1 cellular context compared by ENCODE assay signal in the genomic region with DNA sequence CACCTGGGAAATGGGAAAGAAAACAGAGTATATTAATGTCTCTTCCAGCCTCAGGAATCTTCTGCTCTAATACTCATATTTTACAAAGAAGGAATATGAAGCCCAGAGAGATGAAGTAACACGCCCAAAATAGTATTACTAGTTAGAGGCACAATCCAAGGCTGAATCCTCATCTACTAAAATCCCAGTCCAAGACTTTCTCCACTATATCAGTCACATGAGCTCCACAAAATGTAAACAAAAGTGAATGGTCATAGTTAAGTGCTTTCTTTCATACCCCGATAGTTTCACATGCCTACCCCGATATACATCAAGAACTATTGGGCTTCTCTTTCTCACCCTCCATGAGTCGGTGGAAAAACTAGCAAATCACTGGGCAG.
TF ChIP-seq lines count a peak whose summit lies in the region.

No MANE protein-coding gene starts in this region.

TF ChIP-seq in GM12878, 131 proteins besides CTCF, POLR2A, EP300 and RAD21 (continued from another document):
- TF ChIP-seq BMI1 (IDR thresholded peaks at IDR 0.05; ENCODE audit: borderline replicate concordance): no peak
- TF ChIP-seq, protein P1, sequence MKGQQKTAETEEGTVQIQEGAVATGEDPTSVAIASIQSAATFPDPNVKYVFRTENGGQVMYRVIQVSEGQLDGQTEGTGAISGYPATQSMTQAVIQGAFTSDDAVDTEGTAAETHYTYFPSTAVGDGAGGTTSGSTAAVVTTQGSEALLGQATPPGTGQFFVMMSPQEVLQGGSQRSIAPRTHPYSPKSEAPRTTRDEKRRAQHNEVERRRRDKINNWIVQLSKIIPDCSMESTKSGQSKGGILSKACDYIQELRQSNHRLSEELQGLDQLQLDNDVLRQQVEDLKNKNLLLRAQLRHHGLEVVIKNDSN (IDR thresholded peaks at IDR 0.05; ENCODE audit: borderline replicate concordance, extremely low read length, insufficient read depth, low read depth, low read length): no peak
- no peak for TF ChIP-seq PBX3 (IDR thresholded peaks at IDR 0.05; ENCODE audit: insufficient replicate concordance, low read depth, low read length)
- no peak for TF ChIP-seq ZNF274 (IDR thresholded peaks at IDR 0.05; ENCODE audit: insufficient read depth, insufficient read length)
- TF ChIP-seq ZNF24 (IDR thresholded peaks at IDR 0.05): no peak
- no peak for TF ChIP-seq SMC3 (IDR thresholded peaks at IDR 0.05; ENCODE audit: borderline replicate concordance, low read length)
- TF ChIP-seq SIX5 (IDR thresholded peaks at IDR 0.05; ENCODE audit: low read depth, low read length, severe bottlenecking): no peak
- no peak for TF ChIP-seq PAX5 (IDR thresholded peaks at IDR 0.05; ENCODE audit: borderline replicate concordance, low read depth, low read length)
- TF ChIP-seq ZNF384 (IDR thresholded peaks at IDR 0.05; ENCODE audit: borderline replicate concordance, low read depth, low read length): no peak
- no peak for TF ChIP-seq CREB1 (IDR thresholded peaks at IDR 0.05; ENCODE audit: low read depth)
TF ChIP-seq in GM12878: peak in this region for 0.
